In the genomic region with DNA sequence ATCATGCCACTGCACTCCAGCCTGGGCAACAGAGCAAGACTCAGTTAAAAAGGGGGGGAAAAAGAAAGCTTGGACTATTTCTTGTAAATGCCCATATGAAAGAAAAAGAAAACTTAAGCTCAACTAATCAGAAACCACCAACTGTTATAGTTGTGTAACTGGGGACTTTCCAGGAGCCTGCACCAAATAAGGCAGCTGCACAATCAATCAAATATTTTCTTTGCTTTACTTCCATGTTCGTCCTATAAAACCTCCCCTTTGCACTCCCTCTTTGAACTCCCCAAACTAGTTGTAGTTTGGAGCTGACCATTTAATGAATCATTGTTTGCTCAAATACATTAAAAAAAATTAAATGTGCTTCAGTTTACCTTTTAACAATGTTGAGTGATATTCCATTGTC, we compare ENCODE assay signal across 23 cellular contexts. TPM values are rescaled to one million over a fixed set of nuclear protein-coding genes. Genes with fewer than 3 reads are reported as not detected.
A peak's percentile ranks its signal among the peaks of the same experiment; 100 is the strongest.
DNase-seq lines count a peak whose midpoint lies in the region; ATAC-seq, FAIRE-seq and TF ChIP-seq lines count a peak whose summit lies in the region.
"Had no signal": no experiment of that assay in that cellular context is flagged by ENCODE, and none has a peak within 500 bp of the region (broad histone marks: within the 10 kb centered on the region; RNA-seq: fewer than 3 reads in every experiment).

No MANE protein-coding gene starts in this region.

- H3K4me2 ChIP-seq in KMS-11 = peak overlapping the region; percentile 52
- no peak overlapping the region for H3K4me2 ChIP-seq in astrocyte (ENCODE audit: low read length)

- peaks cover 0 to 1% of the 10 kb centered on the region in 2 donors for H3K36me3 Mint-ChIP-seq in activated T-cell treated with anti-CD3 and anti-CD28 coated beads, Interleukin-2, amount 50 U/mL, for 72 hours (ENCODE audit: insufficient read depth in 2 of 2)
- H3K36me3 Mint-ChIP-seq in astrocyte (ENCODE audit: low read depth, unreplicated experiment) = no peaks in the 10 kb centered on the region
- H3K36me3 Mint-ChIP-seq in natural killer cell treated with Interleukin-12 subunit alpha and Interleukin-12 subunit beta and Interleukin-15 and Interleukin-18, amount 100 ng/mL, for 72 hours = peaks cover 33% of the 10 kb centered on the region
- H3K36me3 Mint-ChIP-seq: CD14-positive monocyte, T-cell, WTC11 had no signal

- H3K27ac Mint-ChIP-seq in activated T-cell treated with anti-CD3 and anti-CD28 coated beads, Interleukin-2, amount 50 U/mL, for 72 hours = peak overlapping the region; percentile 13
- no peak overlapping the region for H3K27ac Mint-ChIP-seq in astrocyte (ENCODE audit: unreplicated experiment)
- peak overlapping the region; percentile 76 to 95 for H3K27ac Mint-ChIP-seq in natural killer cell treated with Interleukin-12 subunit alpha and Interleukin-12 subunit beta and Interleukin-15 and Interleukin-18, amount 100 ng/mL, for 72 hours
- H3K27ac Mint-ChIP-seq: dendritic cell treated with granulocyte-macrophage colony-stimulating factor and Interleukin-4, amounts not matched to agents 40 ng/mL and 50 ng/mL, for 4 days; T-cell; WTC11 had no signal

- peaks cover 5% of the 10 kb centered on the region for H3K27me3 Mint-ChIP-seq in activated T-cell treated with anti-CD3 and anti-CD28 coated beads, Interleukin-2, amount 50 U/mL, for 72 hours (ENCODE audit: low read depth)
- no peaks in the 10 kb centered on the region for H3K27me3 Mint-ChIP-seq in astrocyte (ENCODE audit: low read depth, unreplicated experiment)
- H3K27me3 Mint-ChIP-seq in natural killer cell treated with Interleukin-12 subunit alpha and Interleukin-12 subunit beta and Interleukin-15 and Interleukin-18, amount 100 ng/mL, for 72 hours = no peaks in the 10 kb centered on the region
- H3K27me3 Mint-ChIP-seq: dendritic cell treated with granulocyte-macrophage colony-stimulating factor and Interleukin-4, amounts not matched to agents 40 ng/mL and 50 ng/mL, for 4 days had no signal

- no peak for ATAC-seq in activated T-cell treated with anti-CD3 and anti-CD28 coated beads, Interleukin-2, amount 50 U/mL, for 72 hours (replicated peaks in 1 of 2)
- ATAC-seq in natural killer cell treated with Interleukin-12 subunit alpha and Interleukin-12 subunit beta and Interleukin-15 and Interleukin-18, amount 100 ng/mL, for 72 hours = peak; percentile 60 to 86
- ATAC-seq in HG03095 (IDR thresholded peaks at IDR 0.05; ENCODE audit: unreplicated experiment) = no peak
- ATAC-seq: HCT116, heart left ventricle, T-cell, WTC11 had no signal

- peaks cover 1 to 6% of the 10 kb centered on the region in 2 donors for H3K9me3 Mint-ChIP-seq in activated T-cell treated with anti-CD3 and anti-CD28 coated beads, Interleukin-2, amount 50 U/mL, for 72 hours
- no peaks in the 10 kb centered on the region for H3K9me3 Mint-ChIP-seq in astrocyte (ENCODE audit: unreplicated experiment)
- H3K9me3 Mint-ChIP-seq in natural killer cell treated with Interleukin-12 subunit alpha and Interleukin-12 subunit beta and Interleukin-15 and Interleukin-18, amount 100 ng/mL, for 72 hours = peaks cover 6% of the 10 kb centered on the region

- no peak for DNase-seq in activated T-cell treated with anti-CD3 and anti-CD28 coated beads, Interleukin-2, amount 50 U/mL, for 72 hours
- DNase-seq in activated T-cell treated with anti-CD3 and anti-CD28 coated beads, Interleukin-2, amount 50 U/mL, for 48 hours = no peak
- DNase-seq in astrocyte (ENCODE audit: low read depth) = peak; percentile 27
- no peak for DNase-seq in natural killer cell treated with Interleukin-12 subunit alpha and Interleukin-12 subunit beta and Interleukin-15 and Interleukin-18, amount 100 ng/mL, for 72 hours (ENCODE audit: low spot score)
- no peak for DNase-seq in substantia nigra (lab: John Stamatoyannopoulos, UW)
- DNase-seq in OCI-M2 (lab: John Stamatoyannopoulos, UW; ENCODE audit: unreplicated experiment) = no peak
- DNase-seq: activated gamma-delta T cell, erythroblast, heart left ventricle, islet precursor cell, NCI-H1092 treated with DMSO at 0.1 percent for 48 hours, retina, T-cell, uterus had no signal

- H3K4me1 Mint-ChIP-seq in activated T-cell treated with anti-CD3 and anti-CD28 coated beads, Interleukin-2, amount 50 U/mL, for 72 hours (ENCODE audit: low read depth) = peaks cover 4% of the 10 kb centered on the region
- peaks cover 4% of the 10 kb centered on the region for H3K4me1 Mint-ChIP-seq in astrocyte (ENCODE audit: low read depth, unreplicated experiment)
- H3K4me1 Mint-ChIP-seq in natural killer cell treated with Interleukin-12 subunit alpha and Interleukin-12 subunit beta and Interleukin-15 and Interleukin-18, amount 100 ng/mL, for 72 hours (ENCODE audit: low read depth in 2 of 2) = peaks cover 30 to 35% of the 10 kb centered on the region in 2 donors
- H3K4me1 Mint-ChIP-seq: CD14-positive monocyte had no signal

- FAIRE-seq in astrocyte (lab: Jason Lieb, UNC) = no peak
- FAIRE-seq: A204.1 had no signal

- H3K4me1 ChIP-seq in KMS-11 (ENCODE audit: low read depth, poor library complexity, severe bottlenecking) (peaks cover 95% of the 10 kb centered on the region), astrocyte (ENCODE audit: insufficient read depth, low read length) (no peaks in the 10 kb centered on the region)
- H3K4me1 ChIP-seq: ascending aorta, heart left ventricle, uterus had no signal

- peak overlapping the region; percentile 81 for H3K27ac ChIP-seq in KMS-11
- no peak overlapping the region for H3K27ac ChIP-seq in astrocyte (ENCODE audit: low read depth, low read length)
- no peak overlapping the region for H3K27ac ChIP-seq in substantia nigra (ENCODE audit: low read depth, low read length, poor library complexity, severe bottlenecking)
- H3K27ac ChIP-seq: ascending aorta, heart left ventricle, uterus had no signal

- no peak for TF ChIP-seq CTCF in KMS-11 (conservative IDR thresholded peaks at IDR 0.05; ENCODE audit: low read depth, low read length)
- TF ChIP-seq CTCF in astrocyte (IDR thresholded peaks at IDR 0.05; ENCODE audit: insufficient read depth, low read depth, low read length) = no peak

- no peak overlapping the region for H3K4me3 Mint-ChIP-seq in activated T-cell treated with anti-CD3 and anti-CD28 coated beads, Interleukin-2, amount 50 U/mL, for 72 hours
- H3K4me3 Mint-ChIP-seq in astrocyte (ENCODE audit: unreplicated experiment) = no peak overlapping the region
- H3K4me3 Mint-ChIP-seq in natural killer cell treated with Interleukin-12 subunit alpha and Interleukin-12 subunit beta and Interleukin-15 and Interleukin-18, amount 100 ng/mL, for 72 hours = peak overlapping the region; percentile 62
- H3K4me3 Mint-ChIP-seq: CD14-positive monocyte; dendritic cell treated with granulocyte-macrophage colony-stimulating factor and Interleukin-4, amounts not matched to agents 40 ng/mL and 50 ng/mL, for 4 days; T-cell; WTC11 had no signal

- H3K36me3 ChIP-seq in KMS-11 (ENCODE audit: insufficient read depth) = no peaks in the 10 kb centered on the region
- H3K36me3 ChIP-seq in astrocyte (ENCODE audit: insufficient read depth, low read length) = no peaks in the 10 kb centered on the region
- H3K36me3 ChIP-seq: ascending aorta, heart left ventricle, uterus had no signal

- H2AFZ ChIP-seq in KMS-11 (ENCODE audit: low read depth) (peak overlapping the region; percentile 7), astrocyte (ENCODE audit: low read depth, low read length) (no peak overlapping the region)

- no peaks in the 10 kb centered on the region for H3K9me3 ChIP-seq in astrocyte (ENCODE audit: insufficient read depth, low read depth, low read length)
- H3K9me3 ChIP-seq: ascending aorta, heart left ventricle, uterus had no signal

- H3K79me2 ChIP-seq in KMS-11 (ENCODE audit: insufficient read depth, low read depth) = no peaks in the 10 kb centered on the region
- H3K79me2 ChIP-seq in astrocyte (ENCODE audit: insufficient read depth, low read length) = no peaks in the 10 kb centered on the region

- peak overlapping the region; percentile 35; the same call in 1 of the 2 replicates for H3K9ac ChIP-seq in KMS-11
- no peak overlapping the region for H3K9ac ChIP-seq in astrocyte (ENCODE audit: low read length)

- H4K20me1 ChIP-seq in KMS-11 (ENCODE audit: insufficient read depth) = no peaks in the 10 kb centered on the region
- no peaks in the 10 kb centered on the region for H4K20me1 ChIP-seq in astrocyte (ENCODE audit: insufficient read depth, low read length)

- H3K4me3 ChIP-seq in KMS-11 (IDR thresholded peaks at IDR 0.05; ENCODE audit: insufficient read depth, low read depth, low read length) (no peak overlapping the region), astrocyte (ENCODE audit: insufficient read depth, low read depth, low read length) (no peak overlapping the region)
- H3K4me3 ChIP-seq: ascending aorta, heart left ventricle, uterus had no signal

- H3K27me3 ChIP-seq in KMS-11 (ENCODE audit: insufficient read depth, low read depth) (no peaks in the 10 kb centered on the region), astrocyte (ENCODE audit: insufficient read depth, low read length) (no peaks in the 10 kb centered on the region)
- H3K27me3 ChIP-seq: ascending aorta, heart left ventricle, uterus had no signal

RNA-seq across cellular contexts. Expression of a gene that starts 54.9 kb away (rescaled TPM):
- total RNA-seq in activated T-cell treated with anti-CD3 and anti-CD28 coated beads, Interleukin-2, amount 50 U/mL, for 72 hours = not detected
- total RNA-seq in astrocyte = 0.16 and 0.53 TPM in 2 replicates
- not detected for total RNA-seq in natural killer cell treated with Interleukin-12 subunit alpha and Interleukin-12 subunit beta and Interleukin-15 and Interleukin-18, amount 100 ng/mL, for 72 hours
- total RNA-seq: ascending aorta, mesenteric fat pad, T-cell had no signal

Comparison
In these comparisons a context has a peak if more than half of its experiments do, and no peak if none do; other contexts are left out.
1. ATAC-seq: peak in natural killer cell treated with Interleukin-12 subunit alpha and Interleukin-12 subunit beta and Interleukin-15 and Interleukin-18, amount 100 ng/mL, for 72 hours (2 of 2); none in activated T-cell treated with anti-CD3 and anti-CD28 coated beads, Interleukin-2, amount 50 U/mL, for 72 hours (0 of 2) and HG03095 (single experiment).